In the genomic region with DNA sequence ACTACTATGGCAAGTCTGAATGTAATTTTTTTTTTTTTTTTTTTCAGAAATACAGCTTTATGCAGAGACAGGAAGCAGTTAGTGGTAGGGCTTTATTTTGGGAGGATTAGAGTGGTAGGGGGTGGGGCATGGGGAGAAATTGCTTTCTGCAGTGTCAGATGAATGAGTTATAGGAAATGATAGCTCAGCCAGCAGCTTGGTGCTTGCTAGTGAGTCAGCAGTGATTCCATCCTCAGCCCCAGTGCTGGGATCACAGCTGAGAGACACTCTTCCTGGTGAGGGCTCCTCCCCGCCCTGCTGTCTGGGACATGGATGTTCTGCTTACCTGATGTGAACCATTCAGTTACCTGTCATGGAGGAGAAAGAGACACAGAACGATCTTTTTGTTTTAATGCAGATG, we compare ENCODE assay signal across 11 cellular contexts. TPM values are rescaled to one million over a fixed set of nuclear protein-coding genes. Genes with fewer than 3 reads are reported as not detected.
A peak's percentile ranks its signal among the peaks of the same experiment; 100 is the strongest.
DNase-seq lines count a peak whose midpoint lies in the region; ATAC-seq and TF ChIP-seq lines count a peak whose summit lies in the region.
"Had no signal": no experiment of that assay in that cellular context is flagged by ENCODE, and none has a peak within 500 bp of the region (broad histone marks: within the 10 kb centered on the region; RNA-seq: fewer than 3 reads in every experiment).

No MANE protein-coding gene starts in this region.

- TF ChIP-seq EP300 in gastroesophageal sphincter (IDR thresholded peaks at IDR 0.05): no peak

- no peak for TF ChIP-seq POLR2A in gastroesophageal sphincter (IDR thresholded peaks at IDR 0.05)

- peaks cover 9 to 26% (median 16%) of the 10 kb centered on the region in 7 donors for H3K9me3 Mint-ChIP-seq in CD14-positive monocyte

- H3K4me3 Mint-ChIP-seq in CD14-positive monocyte: no peak overlapping the region

- TF ChIP-seq CTCF in omental fat pad (IDR thresholded peaks at IDR 0.05) (no peak), CD14-positive monocyte (IDR thresholded peaks at IDR 0.05) (no peak), gastroesophageal sphincter (IDR thresholded peaks at IDR 0.05) (no peak)

- 50 to 82% methylated on average over 2 of the region's 2 CpGs for WGBS in gastroesophageal sphincter (ENCODE audit: low coverage in 1 of 2), 2 donors

- H3K27me3 Mint-ChIP-seq in CD14-positive monocyte (ENCODE audit: low read depth in 3 of 3): peaks cover 0 to 5% (median 1%) of the 10 kb centered on the region in 3 donors

- peak; percentile 95 for ATAC-seq in omental fat pad (ENCODE audit: low FRiP score)
- no peak for ATAC-seq in gastroesophageal sphincter

- H3K36me3 Mint-ChIP-seq in CD14-positive monocyte: no peaks in the 10 kb centered on the region

- H3K4me1 Mint-ChIP-seq in CD14-positive monocyte: no peaks in the 10 kb centered on the region

- H3K27ac ChIP-seq in gastroesophageal sphincter: no peak overlapping the region
- H3K27ac ChIP-seq: cardiac muscle cell had no signal

- no peaks in the 10 kb centered on the region for H3K27me3 ChIP-seq in gastroesophageal sphincter
- H3K27me3 ChIP-seq: cardiac muscle cell had no signal

- H3K4me1 ChIP-seq in gastroesophageal sphincter: no peaks in the 10 kb centered on the region

- intact Hi-C loops in CD14-positive monocyte (cut with micrococcal nuclease): no loop called here

- DNase-seq in EH (ENCODE audit: low read depth) (peak; percentile 90), fibroblast of gingiva (ENCODE audit: low read depth) (peak; percentile 73), omental fat pad (ENCODE audit: low spot score) (no peak), NCI-H510A (lab: John Stamatoyannopoulos, UW) (no peak), CD14-positive monocyte (ENCODE audit: low spot score) (no peak)
- DNase-seq in activated effector memory CD4-positive, alpha-beta T cell treated with anti-CD3 and anti-CD28 coated beads, Interleukin-2, amount 50 U/mL, for 16 hours: no peak
- DNase-seq: DMS 273 treated with DMSO at 0.1 percent for 48 hours, SHP77 had no signal

- no peak overlapping the region for H3K4me3 ChIP-seq in gastroesophageal sphincter
- H3K4me3 ChIP-seq: cardiac muscle cell had no signal

- H3K9me3 ChIP-seq in gastroesophageal sphincter: peaks cover 0 to 26% (median 0%) of the 10 kb centered on the region in 3 donors

- H3K36me3 ChIP-seq in gastroesophageal sphincter: peaks cover 0 to 31% of the 10 kb centered on the region in 2 donors

- no peak overlapping the region for H3K27ac Mint-ChIP-seq in CD14-positive monocyte

TF ChIP-seq in PFSK-1, 5 proteins besides CTCF, POLR2A, EP300 and RAD21:
- TF ChIP-seq, protein P1, sequence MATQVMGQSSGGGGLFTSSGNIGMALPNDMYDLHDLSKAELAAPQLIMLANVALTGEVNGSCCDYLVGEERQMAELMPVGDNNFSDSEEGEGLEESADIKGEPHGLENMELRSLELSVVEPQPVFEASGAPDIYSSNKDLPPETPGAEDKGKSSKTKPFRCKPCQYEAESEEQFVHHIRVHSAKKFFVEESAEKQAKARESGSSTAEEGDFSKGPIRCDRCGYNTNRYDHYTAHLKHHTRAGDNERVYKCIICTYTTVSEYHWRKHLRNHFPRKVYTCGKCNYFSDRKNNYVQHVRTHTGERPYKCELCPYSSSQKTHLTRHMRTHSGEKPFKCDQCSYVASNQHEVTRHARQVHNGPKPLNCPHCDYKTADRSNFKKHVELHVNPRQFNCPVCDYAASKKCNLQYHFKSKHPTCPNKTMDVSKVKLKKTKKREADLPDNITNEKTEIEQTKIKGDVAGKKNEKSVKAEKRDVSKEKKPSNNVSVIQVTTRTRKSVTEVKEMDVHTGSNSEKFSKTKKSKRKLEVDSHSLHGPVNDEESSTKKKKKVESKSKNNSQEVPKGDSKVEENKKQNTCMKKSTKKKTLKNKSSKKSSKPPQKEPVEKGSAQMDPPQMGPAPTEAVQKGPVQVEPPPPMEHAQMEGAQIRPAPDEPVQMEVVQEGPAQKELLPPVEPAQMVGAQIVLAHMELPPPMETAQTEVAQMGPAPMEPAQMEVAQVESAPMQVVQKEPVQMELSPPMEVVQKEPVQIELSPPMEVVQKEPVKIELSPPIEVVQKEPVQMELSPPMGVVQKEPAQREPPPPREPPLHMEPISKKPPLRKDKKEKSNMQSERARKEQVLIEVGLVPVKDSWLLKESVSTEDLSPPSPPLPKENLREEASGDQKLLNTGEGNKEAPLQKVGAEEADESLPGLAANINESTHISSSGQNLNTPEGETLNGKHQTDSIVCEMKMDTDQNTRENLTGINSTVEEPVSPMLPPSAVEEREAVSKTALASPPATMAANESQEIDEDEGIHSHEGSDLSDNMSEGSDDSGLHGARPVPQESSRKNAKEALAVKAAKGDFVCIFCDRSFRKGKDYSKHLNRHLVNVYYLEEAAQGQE (IDR thresholded peaks at IDR 0.05; ENCODE audit: insufficient read depth in 1 of 2, low read depth in 2 of 2, low read length in 2 of 2): no peak
- TF ChIP-seq SIN3A (IDR thresholded peaks at IDR 0.05; ENCODE audit: borderline replicate concordance, insufficient read depth, low read length): 0 out of 2 replicates have a peak, but pooled peaks have one; percentile 40

RNA-seq across cellular contexts. Expression of gene SEMA6D, which starts 39.6 kb away (rescaled TPM):
- 2.8 TPM for polyA plus RNA-seq in PFSK-1 (2012; ENCODE audit: insufficient read length, low read depth)
- total RNA-seq in omental fat pad (10 to 100 TPM in 2 of 4 donors, 1 to 10 TPM in 2; 3.4 to 41.1 (median 10.4) TPM), gastroesophageal sphincter (10 to 100 TPM in 3 of 4 donors, 1 to 10 TPM in 1; 3.2 to 14.2 (median 11.8) TPM)
- polyA plus RNA-seq in CD14-positive monocyte: not detected

Comparison
In these comparisons a context has a peak if more than half of its experiments do, and no peak if none do; other contexts are left out.
1. DNase-seq: peak in EH (single experiment) and fibroblast of gingiva (single experiment); none in omental fat pad (single experiment), NCI-H510A (single experiment), CD14-positive monocyte (single experiment) and activated effector memory CD4-positive, alpha-beta T cell treated with anti-CD3 and anti-CD28 coated beads, Interleukin-2, amount 50 U/mL, for 16 hours (single experiment).